ENCODE assay signal across 8 cellular contexts in genomic region chr7:5421626-5422323, GRCh38. TPM values are rescaled to one million over a fixed set of nuclear protein-coding genes. Genes with fewer than 3 reads are reported as not detected.
A peak's percentile ranks its signal among the peaks of the same experiment; 100 is the strongest.
DNase-seq lines count a peak whose midpoint lies in the region; ATAC-seq and TF ChIP-seq lines count a peak whose summit lies in the region.

No MANE protein-coding gene starts in this region.

- DNase-seq in A673 (ENCODE audit: low spot score), result peak; percentile 63
- DNase-seq in GM10266 (ENCODE audit: extremely low spot score), result peak; percentile 57
- DNase-seq in RWPE1 (ENCODE audit: low spot score), result no peak
- DNase-seq in ecto neural progenitor cell (ENCODE audit: low spot score), result peak; percentile 67
- DNase-seq in lung (ENCODE audit: low spot score), result peak; percentile 64
- DNase-seq in stimulated activated CD8-positive, alpha-beta memory T cell treated with anti-CD3 and anti-CD28 coated beads, Interleukin-4, amount 100 ng/mL, for 48 hours, result no peak

- CTCF ChIA-PET in A673 (lab: Charles Lee), result interaction anchor here (0.6 kb wide), 1 partner anchor 14 kb away, joined by 4 read pairs; no protein-coding TSS in a partner anchor
- CTCF ChIA-PET in RWPE1 (lab: Yijun Ruan, JAX), result interaction anchor here (0.6 to 2.8 kb wide), 4 partner anchors 10 to 56 kb away, joined by 3 to 17 read pairs (median 4); no protein-coding TSS in a partner anchor

- H3K4me3 ChIP-seq in A673 (ENCODE audit: low read depth, low read length, poor library complexity, severe bottlenecking), result peak overlapping the region; percentile 77
- H3K4me3 ChIP-seq in lung, result peak overlapping the region; percentile 77

- no TSS peak for BruUV-seq in A673 (replicated peaks; lab: Mats Ljungman, UMichigan)

- WGBS in lung, 2 donors, result 0 to 1% methylated on average over 46 of the region's 46 CpGs

- H3K27me3 ChIP-seq in A673 (replicated peaks; ENCODE audit: insufficient read depth, low read depth, low read length, poor library complexity) (no peaks in the 10 kb centered on the region), lung (ENCODE audit: control insufficient read depth, insufficient read depth) (no peaks in the 10 kb centered on the region)

- POLR2A ChIA-PET in A673 (lab: Charles Lee; ENCODE audit: low non-redundant PET), result interaction anchor here (0.6 to 0.7 kb wide), 2 partner anchors 56 to 347 kb away, joined by 7 to 17 read pairs; no protein-coding TSS in a partner anchor
- POLR2A ChIA-PET in RWPE1 (lab: Yijun Ruan, JAX; ENCODE audit: low non-redundant PET), result interaction anchor here (0.6 to 1.4 kb wide), 3 partner anchors 15 to 461 kb away, joined by 3 to 6 read pairs (median 3); no protein-coding TSS in a partner anchor

- H3K27ac ChIP-seq in A673 (ENCODE audit: low read depth, low read length, poor library complexity, severe bottlenecking) (peak overlapping the region; percentile 99), RWPE1 (peak overlapping the region; percentile 100), lung (ENCODE audit: low read depth in 1 of 2, low read length in 1 of 2) (peak overlapping the region; percentile 73 to 99), temporal lobe (ENCODE audit: low read depth, low read length) (peak overlapping the region; percentile 87)

- no peak for ATAC-seq in lung (ENCODE audit: insufficient read depth, low FRiP score)
- no peak for ATAC-seq in GM18511 (IDR thresholded peaks at IDR 0.05; ENCODE audit: unreplicated experiment)

- peaks cover 17% of the 10 kb centered on the region for H3K4me1 ChIP-seq in A673 (ENCODE audit: insufficient read depth, low read length, poor library complexity, severe bottlenecking)
- H3K4me1 ChIP-seq in lung (ENCODE audit: control insufficient read depth in 2 of 2, insufficient read depth in 2 of 2, low read length in 2 of 2), result no peaks in the 10 kb centered on the region

- intact Hi-C loops in A673 (cut with micrococcal nuclease; ENCODE audit: unreplicated experiment), result no loop called here

- TF ChIP-seq CTCF in A673 (conservative IDR thresholded peaks at IDR 0.05; ENCODE audit: low read depth, low read length) (no peak), GM10266 (IDR thresholded peaks at IDR 0.05; ENCODE audit: control insufficient read depth, insufficient read depth, low read depth, missing control alignments) (no peak), RWPE1 (conservative IDR thresholded peaks at IDR 0.05; ENCODE audit: low read depth) (no peak), lung (IDR thresholded peaks at IDR 0.05; ENCODE audit: control extremely low read depth, extremely low read depth) (no peak)

- H3K36me3 ChIP-seq in A673 (ENCODE audit: insufficient read depth, low read length, poor library complexity, severe bottlenecking) (peaks cover 6% of the 10 kb centered on the region), lung (ENCODE audit: control insufficient read depth in 2 of 2, insufficient read depth in 2 of 2, low read length in 2 of 2) (no peaks in the 10 kb centered on the region)

- H3K9me3 ChIP-seq in A673 (ENCODE audit: low read depth, low read length, poor library complexity, severe bottlenecking) (no peaks in the 10 kb centered on the region), lung (ENCODE audit: control insufficient read depth in 2 of 2, insufficient read depth in 1 of 2, low read length in 1 of 2) (no peaks in the 10 kb centered on the region)

RNA-seq across cellular contexts. Expression of gene TNRC18, which starts 1.9 kb away (rescaled TPM):
- 91.7 and 97.2 TPM in 2 replicates for total RNA-seq in A673 (2021)
- total RNA-seq in lung, result 100 to 1,000 TPM; 115 to 117 TPM
- 10 to 100 TPM; 33.4 to 53.4 TPM for polyA plus RNA-seq in lung
- 97.6 TPM for total RNA-seq in temporal lobe

Comparison
In these comparisons a context has a peak if more than half of its experiments do, and no peak if none do; other contexts are left out.
1. DNase-seq: peak in A673 (single experiment), GM10266 (single experiment), ecto neural progenitor cell (single experiment) and lung (single experiment); none in RWPE1 (single experiment) and stimulated activated CD8-positive, alpha-beta memory T cell treated with anti-CD3 and anti-CD28 coated beads, Interleukin-4, amount 100 ng/mL, for 48 hours (single experiment).
2. Peak in every context shown above with its lines, with median percentiles within 50 percentile points of each other: H3K27ac ChIP-seq.